ENCODE assay signal across 16 cellular contexts in the genomic region with DNA sequence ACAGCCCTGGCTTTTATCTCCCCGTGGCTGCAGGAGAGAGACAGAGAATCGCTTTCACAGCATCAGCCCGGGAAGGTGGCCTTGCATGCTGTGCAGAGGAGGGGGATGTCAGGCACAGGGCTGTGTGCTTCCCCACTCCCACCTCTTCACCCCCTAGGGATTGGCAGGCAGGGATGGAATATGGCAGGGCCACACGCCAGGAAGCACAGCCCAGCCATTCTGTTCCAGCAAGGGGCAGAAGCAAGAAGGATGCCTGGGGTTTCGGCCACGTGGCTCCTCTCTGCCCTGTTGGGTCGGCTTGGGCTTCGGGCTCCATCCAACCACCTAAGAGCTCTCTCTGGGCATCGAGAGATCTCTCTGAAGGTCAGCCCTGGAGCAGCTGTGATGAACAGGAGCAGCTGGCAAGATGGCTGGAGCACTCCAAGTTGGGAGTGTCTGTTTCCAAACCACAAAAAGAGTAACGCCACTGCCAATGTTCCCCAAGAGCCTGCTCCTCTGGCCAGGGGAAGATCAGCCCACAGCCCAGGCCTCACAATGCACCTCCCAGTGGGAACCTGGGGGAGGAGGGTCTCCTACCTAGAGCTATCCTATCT.
A peak's percentile ranks its signal among the peaks of the same experiment; 100 is the strongest.
DNase-seq lines count a peak whose midpoint lies in the region; ATAC-seq, FAIRE-seq and TF ChIP-seq lines count a peak whose summit lies in the region.
"Had no signal": no experiment of that assay in that cellular context is flagged by ENCODE, and none has a peak within 500 bp of the region (broad histone marks: within the 10 kb centered on the region; RNA-seq: fewer than 3 reads in every experiment).

No MANE protein-coding gene starts in this region.

- no peak overlapping the region for H3K27ac ChIP-seq in aorta (ENCODE audit: low read depth in 1 of 2, low read length in 2 of 2)
- H3K27ac ChIP-seq: A549, neutrophil, tibial artery had no signal

- intact Hi-C loops in aorta (cut with DNase I) = loop anchor here (5.0 to 10.0 kb wide), 2 partner anchors 49 to 102 kb away; no protein-coding TSS in a partner anchor

- no peaks in the 10 kb centered on the region for H3K36me3 ChIP-seq in aorta (ENCODE audit: control insufficient read depth in 1 of 2, insufficient read depth in 2 of 2, low read length in 1 of 2)
- H3K36me3 ChIP-seq: neutrophil, tibial artery had no signal

- CTCF ChIA-PET in activated CD8-positive, alpha-beta memory T cell treated with anti-CD3 and anti-CD28 coated beads, Interleukin-2, amount 10 ng/mL, durations not matched to agents 7 days and 5 days (lab: Charles Lee) = interaction anchor here (0.7 kb wide), 1 partner anchor 189 kb away, joined by 3 read pairs; no protein-coding TSS in a partner anchor

- H3K27me3 Mint-ChIP-seq in activated CD8-positive, alpha-beta memory T cell treated with anti-CD3 and anti-CD28 coated beads, Interleukin-2, amount 10 ng/mL, durations not matched to agents 7 days and 5 days = peaks cover 16% of the 10 kb centered on the region
- no peaks in the 10 kb centered on the region for H3K27me3 Mint-ChIP-seq in nephron (ENCODE audit: low read depth)

- H3K27me3 ChIP-seq in aorta (ENCODE audit: control insufficient read depth in 1 of 2, insufficient read depth in 2 of 2, low read length in 1 of 2) = no peaks in the 10 kb centered on the region
- H3K27me3 ChIP-seq: neutrophil had no signal

- TF ChIP-seq CTCF in nephron (IDR thresholded peaks at IDR 0.05; ENCODE audit: unreplicated experiment in 3 of 3) = no peak

- H3K4me1 Mint-ChIP-seq in activated CD8-positive, alpha-beta memory T cell treated with anti-CD3 and anti-CD28 coated beads, Interleukin-2, amount 10 ng/mL, durations not matched to agents 7 days and 5 days = no peaks in the 10 kb centered on the region
- H3K4me1 Mint-ChIP-seq in nephron = peaks cover 80% of the 10 kb centered on the region

- no peak overlapping the region for H3K27ac Mint-ChIP-seq in activated CD8-positive, alpha-beta memory T cell treated with anti-CD3 and anti-CD28 coated beads, Interleukin-2, amount 10 ng/mL, durations not matched to agents 7 days and 5 days
- peak overlapping the region; percentile 81 to 93 (median 90) for H3K27ac Mint-ChIP-seq in nephron

- no peaks in the 10 kb centered on the region for H3K9me3 Mint-ChIP-seq in activated CD8-positive, alpha-beta memory T cell treated with anti-CD3 and anti-CD28 coated beads, Interleukin-2, amount 10 ng/mL, durations not matched to agents 7 days and 5 days (ENCODE audit: low read depth)
- no peaks in the 10 kb centered on the region for H3K9me3 Mint-ChIP-seq in nephron

- H3K4me3 Mint-ChIP-seq in activated CD8-positive, alpha-beta memory T cell treated with anti-CD3 and anti-CD28 coated beads, Interleukin-2, amount 10 ng/mL, durations not matched to agents 7 days and 5 days = no peak overlapping the region
- no peak overlapping the region for H3K4me3 Mint-ChIP-seq in nephron

- no peak for FAIRE-seq in RCC 7860 (lab: Jason Lieb, UNC)
- FAIRE-seq: A549 had no signal

- H3K36me3 Mint-ChIP-seq in activated CD8-positive, alpha-beta memory T cell treated with anti-CD3 and anti-CD28 coated beads, Interleukin-2, amount 10 ng/mL, durations not matched to agents 7 days and 5 days = no peaks in the 10 kb centered on the region
- H3K36me3 Mint-ChIP-seq in nephron (ENCODE audit: low read depth) = no peaks in the 10 kb centered on the region

- no peaks in the 10 kb centered on the region for H3K9me3 ChIP-seq in aorta (ENCODE audit: control insufficient read depth, low read length)
- H3K9me3 ChIP-seq: A549, neutrophil, tibial artery had no signal

- DNase-seq in activated CD8-positive, alpha-beta memory T cell treated with anti-CD3 and anti-CD28 coated beads, Interleukin-2, amount 10 ng/mL, durations not matched to agents 7 days and 5 days = peak; percentile 39
- DNase-seq in activated CD8-positive, alpha-beta memory T cell treated with anti-CD3 and anti-CD28 coated beads, Interleukin-2, amount 50 U/mL, for 48 hours = no peak
- DNase-seq in fibroblast of peridontal ligament (ENCODE audit: extremely low read depth) (peak; percentile 27), aorta (no peak), RCC 7860 (ENCODE audit: low spot score) (no peak)
- DNase-seq in stimulated activated CD8-positive, alpha-beta memory T cell treated with anti-CD3 and anti-CD28 coated beads, Interleukin-4, amount 100 ng/mL, for 48 hours = no peak
- DNase-seq: activated CD4-positive, CD25-positive, alpha-beta regulatory T cell; activated T-cell treated with anti-CD3 and anti-CD28 coated beads, Interleukin-2, amount 50 U/mL, for 48 hours; anterior cingulate cortex; Calu3; NCI-H1930 had no signal

- no peak for ATAC-seq in activated CD8-positive, alpha-beta memory T cell treated with anti-CD3 and anti-CD28 coated beads, Interleukin-2, amount 10 ng/mL, durations not matched to agents 7 days and 5 days
- peak; percentile 13 for ATAC-seq in aorta (ENCODE audit: low FRiP score)
- no peak for ATAC-seq in HG02884 (IDR thresholded peaks at IDR 0.05; ENCODE audit: unreplicated experiment)
- ATAC-seq: A549 had no signal

- 57 to 59% methylated on average over 10 of the region's 10 CpGs for WGBS in aorta, 2 donors

- H3K4me1 ChIP-seq in aorta (ENCODE audit: control insufficient read depth in 1 of 2, insufficient read depth in 2 of 2, low read length in 2 of 2) = no peaks in the 10 kb centered on the region
- H3K4me1 ChIP-seq: A549 had no signal

- no peak overlapping the region for H3K4me3 ChIP-seq in aorta (ENCODE audit: low read length in 2 of 2)
- H3K4me3 ChIP-seq: A549, tibial artery had no signal

Comparison
In these comparisons a context has a peak if more than half of its experiments do, and no peak if none do; other contexts are left out.
1. DNase-seq: peak in activated CD8-positive, alpha-beta memory T cell treated with anti-CD3 and anti-CD28 coated beads, Interleukin-2, amount 10 ng/mL, durations not matched to agents 7 days and 5 days (single experiment) and fibroblast of peridontal ligament (single experiment); none in activated CD8-positive, alpha-beta memory T cell treated with anti-CD3 and anti-CD28 coated beads, Interleukin-2, amount 50 U/mL, for 48 hours (single experiment), aorta (0 of 2), RCC 7860 (single experiment) and stimulated activated CD8-positive, alpha-beta memory T cell treated with anti-CD3 and anti-CD28 coated beads, Interleukin-4, amount 100 ng/mL, for 48 hours (single experiment).